In the genomic region with DNA sequence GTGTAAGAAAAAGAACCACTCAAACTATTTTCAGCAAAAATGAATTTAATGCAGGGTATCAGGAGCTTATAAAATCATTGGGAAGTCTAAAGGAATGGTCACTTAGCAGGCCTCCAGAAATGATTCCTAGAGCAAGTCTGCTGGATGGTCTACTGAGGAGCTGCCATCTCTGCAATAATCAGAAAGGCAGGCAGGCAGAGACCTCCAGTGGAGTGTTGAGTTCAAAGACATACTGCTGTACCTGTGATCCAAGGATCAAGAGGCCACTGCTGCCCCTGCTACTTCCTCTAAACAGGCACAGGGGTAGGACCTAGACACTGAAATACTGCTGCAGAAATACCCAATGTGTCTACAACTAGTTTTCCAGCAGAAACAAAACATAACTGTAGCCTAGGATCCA, we compare ENCODE assay signal across 15 cellular contexts. TPM values are rescaled to one million over a fixed set of nuclear protein-coding genes. Genes with fewer than 3 reads are reported as not detected.
A peak's percentile ranks its signal among the peaks of the same experiment; 100 is the strongest.
DNase-seq lines count a peak whose midpoint lies in the region; ATAC-seq, FAIRE-seq and TF ChIP-seq lines count a peak whose summit lies in the region.
"Had no signal": no experiment of that assay in that cellular context is flagged by ENCODE, and none has a peak within 500 bp of the region (broad histone marks: within the 10 kb centered on the region; RNA-seq: fewer than 3 reads in every experiment).

No MANE protein-coding gene starts in this region.

- H3K9ac ChIP-seq in Loucy (ENCODE audit: low read depth, low read length, poor library complexity, severe bottlenecking) (no peak overlapping the region), K562 (ENCODE audit: insufficient read depth in 1 of 2, low read depth in 2 of 2, low read length in 2 of 2) (no peak overlapping the region)

- H3K4me3 ChIP-seq in Loucy (ENCODE audit: low read length, poor library complexity, severe bottlenecking) = no peak overlapping the region
- no peak overlapping the region for H3K4me3 ChIP-seq in K562
- no peak overlapping the region for H3K4me3 ChIP-seq in stomach
- no peak overlapping the region for H3K4me3 ChIP-seq in H7 (ENCODE audit: insufficient read depth, low read depth, low read length)
- H3K4me3 ChIP-seq: heart left ventricle, lung, MG63, pancreas had no signal

- no peaks in the 10 kb centered on the region for H3K36me3 Mint-ChIP-seq in activated T-cell treated with anti-CD3 and anti-CD28 coated beads, Interleukin-2, amount 50 U/mL, for 72 hours (ENCODE audit: insufficient read depth in 2 of 2)
- H3K36me3 Mint-ChIP-seq: T-cell had no signal

- H3K79me2 ChIP-seq in Loucy (ENCODE audit: insufficient read depth, low read length) (no peaks in the 10 kb centered on the region), K562 (ENCODE audit: control insufficient read depth, insufficient read depth, low read length) (no peaks in the 10 kb centered on the region)

- TF ChIP-seq EP300 in K562 (IDR thresholded peaks at IDR 0.05; ENCODE audit: low read length) (no peak), stomach (IDR thresholded peaks at IDR 0.05) (no peak)

- no peak for TF ChIP-seq POLR2A in K562 (conservative IDR thresholded peaks at IDR 0.05)
- no peak for TF ChIP-seq POLR2A in stomach (IDR thresholded peaks at IDR 0.05)

- H3F3A ChIP-seq in Loucy (ENCODE audit: low read depth) = no peaks in the 10 kb centered on the region

- peak; percentile 19; the same call in 1 of the 2 replicates for TF ChIP-seq CTCF in Loucy (conservative IDR thresholded peaks at IDR 0.05; ENCODE audit: low read length)
- TF ChIP-seq CTCF in K562 (IDR thresholded peaks at IDR 0.05 in 2 of 3, conservative IDR thresholded peaks at IDR 0.05 in 1 of 3; ENCODE audit: insufficient read depth in 2 of 3, low read depth in 1 of 3, low read length in 3 of 3) = peak in 1 of 3 experiments; percentile 20; a peak in 1 of 6 replicates
- no peak for TF ChIP-seq CTCF in stomach (IDR thresholded peaks at IDR 0.05)

- no peaks in the 10 kb centered on the region for H4K20me1 ChIP-seq in Loucy (ENCODE audit: insufficient read depth, low read length, poor library complexity, severe bottlenecking)
- H4K20me1 ChIP-seq in K562 (replicated peaks; ENCODE audit: control insufficient read depth, insufficient read depth, low read length) = no peaks in the 10 kb centered on the region

- H3K4me1 Mint-ChIP-seq in activated T-cell treated with anti-CD3 and anti-CD28 coated beads, Interleukin-2, amount 50 U/mL, for 72 hours (ENCODE audit: low read depth) = no peaks in the 10 kb centered on the region
- H3K4me1 Mint-ChIP-seq: T-cell had no signal

- CTCF ChIA-PET in K562 (lab: Yijun Ruan, JAX; ENCODE audit: low intra/inter-chr PET ratio) = no interaction called here

- no peak overlapping the region for H3K4me3 Mint-ChIP-seq in activated T-cell treated with anti-CD3 and anti-CD28 coated beads, Interleukin-2, amount 50 U/mL, for 72 hours
- H3K4me3 Mint-ChIP-seq: T-cell had no signal

- no peaks in the 10 kb centered on the region for H3K9me3 Mint-ChIP-seq in activated T-cell treated with anti-CD3 and anti-CD28 coated beads, Interleukin-2, amount 50 U/mL, for 72 hours
- H3K9me3 Mint-ChIP-seq: T-cell had no signal

- no peak overlapping the region for H3K27ac Mint-ChIP-seq in activated T-cell treated with anti-CD3 and anti-CD28 coated beads, Interleukin-2, amount 50 U/mL, for 72 hours
- H3K27ac Mint-ChIP-seq: T-cell had no signal

- no peak; a peak in 1 of 4 replicates for TF ChIP-seq RAD21 in K562 (CRISPR knock-in tag; conservative IDR thresholded peaks at IDR 0.05 in 1 of 2, IDR thresholded peaks at IDR 0.05 in 1 of 2)

- in situ Hi-C loops in K562 (cut with MboI) = no loop called here

- no peaks in the 10 kb centered on the region for H3K9me1 ChIP-seq in K562 (ENCODE audit: control insufficient read depth, insufficient read depth, low read length)

- no TSS peak for BruUV-seq in K562 (replicated peaks; lab: Mats Ljungman, UMichigan)

- intact Hi-C loops in K562 (cut with micrococcal nuclease) (no loop called here), stomach (cut with DNase I; ENCODE audit: low total_unique reads) (no loop called here)

- no peaks in the 10 kb centered on the region; the same call in 1 of the 2 replicates for H3K9me2 ChIP-seq in Loucy (replicated peaks; ENCODE audit: low read depth, low read length)

- peaks cover 13% of the 10 kb centered on the region for H3K27me3 Mint-ChIP-seq in activated T-cell treated with anti-CD3 and anti-CD28 coated beads, Interleukin-2, amount 50 U/mL, for 72 hours (ENCODE audit: low read depth)

- H3K4me2 ChIP-seq in Loucy (ENCODE audit: low read depth, low read length, poor library complexity, severe bottlenecking) (no peak overlapping the region), K562 (ENCODE audit: insufficient read depth, low read length) (no peak overlapping the region)

- FAIRE-seq in K562 (lab: Jason Lieb, UNC) = no peak
- FAIRE-seq: pancreas had no signal

- DNase-seq in DMS53 (lab: John Stamatoyannopoulos, UW) (peak; percentile 55), K562 (ENCODE audit: extremely low read depth in 1 of 4, low spot score in 3 of 4) (no peak), kidney tubule cell (ENCODE audit: low spot score) (peak; percentile 28), stomach (no peak), H7 (no peak)
- no peak for DNase-seq in activated T-cell treated with anti-CD3 and anti-CD28 coated beads, Interleukin-2, amount 50 U/mL, for 72 hours
- DNase-seq: activated naive CD4-positive, alpha-beta T cell treated with Interleukin-2 at 50 U/mL for 16 hours; cortex of kidney; heart left ventricle; MG63; pancreas; T-cell had no signal

- H3K36me3 ChIP-seq in Loucy (ENCODE audit: insufficient read depth, low read length) = no peaks in the 10 kb centered on the region
- no peaks in the 10 kb centered on the region for H3K36me3 ChIP-seq in K562 (ENCODE audit: control insufficient read depth, insufficient read depth, low read length)
- no peaks in the 10 kb centered on the region for H3K36me3 ChIP-seq in stomach
- H3K36me3 ChIP-seq in H7 (replicated peaks; ENCODE audit: control insufficient read depth, insufficient read depth, low read length) = no peaks in the 10 kb centered on the region
- H3K36me3 ChIP-seq: heart left ventricle, MG63, pancreas had no signal

- H2AFZ ChIP-seq in Loucy (ENCODE audit: low read length) = 0 out of 2 replicates have a peak overlapping the region, but pooled peaks have one; percentile 24
- H2AFZ ChIP-seq in K562 (ENCODE audit: low read depth, low read length) = no peak overlapping the region

- H3K9me3 ChIP-seq in Loucy (ENCODE audit: insufficient read depth, low read depth, low read length) = no peaks in the 10 kb centered on the region
- H3K9me3 ChIP-seq in K562 (replicated peaks; ENCODE audit: control insufficient read depth, insufficient read depth, low read depth, low read length) = no peaks in the 10 kb centered on the region
- H3K9me3 ChIP-seq in stomach = no peaks in the 10 kb centered on the region
- H3K9me3 ChIP-seq: heart left ventricle, MG63, pancreas had no signal

- H3K27ac ChIP-seq in K562 (ENCODE audit: extremely low read depth, low read depth, low read length) (no peak overlapping the region), stomach (no peak overlapping the region)
- H3K27ac ChIP-seq: heart left ventricle, pancreas had no signal

- ATAC-seq in K562 = peak; percentile 55; the same call in 2 of the 3 replicates
- ATAC-seq in activated T-cell treated with anti-CD3 and anti-CD28 coated beads, Interleukin-2, amount 50 U/mL, for 72 hours (replicated peaks in 1 of 2) = no peak
- no peak for ATAC-seq in GM21390 (IDR thresholded peaks at IDR 0.05; ENCODE audit: unreplicated experiment)
- ATAC-seq: heart left ventricle, T-cell had no signal

- POLR2A ChIA-PET in K562 (lab: Yijun Ruan, JAX) = interaction anchor here (0.6 to 0.7 kb wide), 2 partner anchors 9 to 47 kb away, joined by 3 to 4 read pairs; no protein-coding TSS in a partner anchor

- H3K4me1 ChIP-seq in Loucy (ENCODE audit: insufficient read depth, low read length, poor library complexity, severe bottlenecking) (no peaks in the 10 kb centered on the region), K562 (replicated peaks in 1 of 2; ENCODE audit: control insufficient read depth in 2 of 2, insufficient read depth in 2 of 2, low read length in 2 of 2) (no peaks in the 10 kb centered on the region), stomach (no peaks in the 10 kb centered on the region)

- no peaks in the 10 kb centered on the region for H3K27me3 ChIP-seq in Loucy (ENCODE audit: insufficient read depth, low read length, poor library complexity, severe bottlenecking)
- peaks cover 5 to 10% of the 10 kb centered on the region in 2 experiments; a peak in 4 of 5 replicates for H3K27me3 ChIP-seq in K562 (ENCODE audit: control insufficient read depth in 2 of 2, insufficient read depth in 2 of 2, low read length in 2 of 2)
- no peaks in the 10 kb centered on the region for H3K27me3 ChIP-seq in stomach
- no peaks in the 10 kb centered on the region for H3K27me3 ChIP-seq in H7 (ENCODE audit: control insufficient read depth, insufficient read depth, low read length)
- H3K27me3 ChIP-seq: heart left ventricle, MG63, pancreas had no signal

TF ChIP-seq in K562, 482 proteins besides CTCF, POLR2A, EP300 and RAD21 (continues in another document):
- TF ChIP-seq ARNT (IDR thresholded peaks at IDR 0.05) = no peak
- no peak for TF ChIP-seq SNIP1 (IDR thresholded peaks at IDR 0.05; ENCODE audit: low read depth)
- no peak for TF ChIP-seq ZBTB1 (CRISPR knock-in tag; IDR thresholded peaks at IDR 0.05; ENCODE audit: borderline replicate concordance, low read depth)

RNA-seq across cellular contexts. Expression of a gene that starts 14.5 kb away (rescaled TPM):
- total RNA-seq in K562 (2011; cell fraction: chromatin; rRNA removed; ENCODE audit: low replicate concordance) = 11.2 and 14.4 TPM in 2 replicates
- 14.0 and 18.4 TPM in 2 replicates for total RNA-seq in K562 (2011; cell fraction: nucleolus; rRNA removed)
- 17.7 and 19.8 TPM in 2 replicates for total RNA-seq in K562 (2011; cell fraction: nucleoplasm; rRNA removed)
- total RNA-seq in K562 (2014; rRNA removed) = 5.6 and 7.1 TPM in 2 replicates
- 4.7 and 5.5 TPM in 2 replicates for total RNA-seq in K562 (2014; rRNA removed; fragmentation: Illumina TruSeq; extraction: Trizol)
- 4.7 and 5.4 TPM in 2 replicates for total RNA-seq in K562 (2015; rRNA removed; fragmentation: Illumina TruSeq; extraction: Trizol)
- 5.8 and 6.7 TPM in 2 replicates for total RNA-seq in K562 (2021)
- polyA plus RNA-seq in K562 (2011; rRNA removed) = 6.4 and 7.2 TPM in 2 replicates
- 5.5 and 5.7 TPM in 2 replicates for polyA plus RNA-seq in K562 (2011; cell fraction: cytosol; rRNA removed)
- polyA plus RNA-seq in K562 (2011; cell fraction: nucleus; rRNA removed) = 8.9 and 9.1 TPM in 2 replicates
- polyA plus RNA-seq in K562 (2012) = 2.7 and 4.1 TPM in 2 replicates
- polyA plus RNA-seq in K562 (2014; fragmentation: Illumina TruSeq; extraction: Trizol) = 6.1 and 6.4 TPM in 2 replicates
- polyA plus RNA-seq in K562 (2014; fragmentation: Nextera tagmentation; extraction: Ambion mirVana) = 1 to 10 TPM; 2.3 to 3.0 TPM
- 4.9 and 11.4 TPM in 2 replicates for polyA plus RNA-seq in K562 (2014; rRNA removed)
- polyA minus RNA-seq in K562 (2011; rRNA and poly(A)+ RNA removed) = 8.9 and 11.0 TPM in 2 replicates
- polyA minus RNA-seq in K562 (2011; cell fraction: cytosol; rRNA and poly(A)+ RNA removed) = 3.4 and 6.1 TPM in 2 replicates
- polyA minus RNA-seq in K562 (2011; cell fraction: nucleus; rRNA and poly(A)+ RNA removed) = 18.2 and 21.1 TPM in 2 replicates
- total RNA-seq in stomach = 10 to 100 TPM in 2 of 5 donors, 1 to 10 TPM in 3; 1.2 to 32.0 (median 8.8) TPM
- polyA plus RNA-seq in stomach = 1 to 10 TPM; 3.1 to 4.3 (median 3.7) TPM
- total RNA-seq in H7 (2014; rRNA removed; shearing (Covaris generic)) = 9.7 and 12.5 TPM in 2 replicates
- total RNA-seq in activated T-cell treated with anti-CD3 and anti-CD28 coated beads, Interleukin-2, amount 50 U/mL, for 72 hours = 10 to 100 TPM; 11.6 to 17.1 TPM

Comparison
In these comparisons a context has a peak if more than half of its experiments do, and no peak if none do; other contexts are left out.
1. DNase-seq: peak in DMS53 (single experiment) and kidney tubule cell (single experiment); none in K562 (0 of 4), stomach (single experiment), H7 (single experiment) and activated T-cell treated with anti-CD3 and anti-CD28 coated beads, Interleukin-2, amount 50 U/mL, for 72 hours (0 of 2).